ENCODE assay signal across 15 cellular contexts in genomic region chr19:55594996-55595530, GRCh38.
"Had no signal": no experiment of that assay in that cellular context is flagged by ENCODE, and none has a peak within 500 bp of the region (broad histone marks: within the 10 kb centered on the region; RNA-seq: fewer than 3 reads in every experiment).

No MANE protein-coding gene starts in this region.

- H3K27ac Mint-ChIP-seq: activated naive CD8-positive, alpha-beta T cell treated with anti-CD3 and anti-CD28 coated beads for 36 hours; T-helper 17 cell had no signal

- H3K4me3 ChIP-seq: breast epithelium, dorsolateral prefrontal cortex, tibial nerve, vagina had no signal

- ATAC-seq: T-helper 17 cell had no signal

- DNase-seq: activated CD4-positive, alpha-beta T cell treated with anti-CD3 and anti-CD28 coated beads for 4 hours; activated CD8-positive, alpha-beta memory T cell treated with anti-CD3 and anti-CD28 coated beads for 24 hours; activated gamma-delta T cell treated with Interleukin-2 at 50 U/mL for 16 hours; activated naive CD8-positive, alpha-beta T cell treated with anti-CD3 and anti-CD28 coated beads for 36 hours; dorsolateral prefrontal cortex; hypothalamus; retina; small intestine; stimulated activated CD4-positive, alpha-beta T cell treated with anti-CD3 and anti-CD28 coated beads, Interleukin-4, amount 100 ng/mL, for 24 hours; stimulated activated naive CD4-positive, alpha-beta T cell treated with Interleukin-2 at 50 U/mL for 16 hours; substantia nigra; T-helper 17 cell had no signal

- H3K27me3 Mint-ChIP-seq: activated naive CD8-positive, alpha-beta T cell treated with anti-CD3 and anti-CD28 coated beads for 36 hours; T-helper 17 cell had no signal

- H3K4me3 Mint-ChIP-seq: activated naive CD8-positive, alpha-beta T cell treated with anti-CD3 and anti-CD28 coated beads for 36 hours; T-helper 17 cell had no signal

- H3K9me3 ChIP-seq: breast epithelium, tibial nerve, vagina had no signal

- H3K27ac ChIP-seq: breast epithelium, tibial nerve, vagina had no signal

- H3K4me1 ChIP-seq: breast epithelium, vagina had no signal

- H3K36me3 ChIP-seq: breast epithelium had no signal

- H3K27me3 ChIP-seq: breast epithelium, dorsolateral prefrontal cortex, tibial nerve, vagina had no signal
